ENCODE assay signal across 16 cellular contexts in the genomic region with DNA sequence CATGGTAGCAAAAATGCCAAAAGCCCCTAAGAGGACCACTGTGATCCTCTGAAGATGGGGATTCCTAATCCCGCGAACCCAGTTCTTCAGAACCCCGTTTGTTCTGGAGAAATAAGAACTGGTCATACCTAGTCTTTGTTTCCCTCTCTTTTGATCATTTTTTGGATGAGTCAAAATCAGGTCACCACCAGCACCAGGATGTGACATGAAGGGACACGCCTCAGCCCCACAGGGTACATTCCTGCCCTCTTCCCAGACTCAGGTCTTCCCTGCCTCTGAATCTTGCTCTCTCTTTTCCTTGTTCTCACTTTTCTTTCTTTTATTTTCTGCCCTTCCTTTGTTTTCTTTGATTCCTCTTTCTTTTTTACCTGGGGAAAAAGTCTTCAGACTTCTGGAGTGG. TPM values are rescaled to one million over a fixed set of nuclear protein-coding genes. Genes with fewer than 3 reads are reported as not detected.
"Had no signal": no experiment of that assay in that cellular context is flagged by ENCODE, and none has a peak within 500 bp of the region (broad histone marks: within the 10 kb centered on the region; RNA-seq: fewer than 3 reads in every experiment).

No MANE protein-coding gene starts in this region.

- ATAC-seq: left colon; naive thymus-derived CD4-positive, alpha-beta T cell; psoas muscle had no signal

- H3K4me3 Mint-ChIP-seq: activated CD4-positive, alpha-beta memory T cell treated with anti-CD3 and anti-CD28 coated beads for 36 hours; activated naive CD4-positive, alpha-beta T cell treated with anti-CD3 and anti-CD28 coated beads for 36 hours had no signal

- H3K4me1 Mint-ChIP-seq: naive thymus-derived CD4-positive, alpha-beta T cell had no signal

- H3K27me3 ChIP-seq: colonic mucosa, upper lobe of left lung had no signal

- H3K4me1 ChIP-seq: colonic mucosa, psoas muscle had no signal

- H3K9me3 Mint-ChIP-seq: activated CD4-positive, alpha-beta memory T cell treated with anti-CD3 and anti-CD28 coated beads for 36 hours; activated naive CD4-positive, alpha-beta T cell treated with anti-CD3 and anti-CD28 coated beads for 36 hours had no signal

- H3K36me3 ChIP-seq: colonic mucosa, upper lobe of left lung had no signal

- H3K36me3 Mint-ChIP-seq: activated CD4-positive, alpha-beta memory T cell treated with anti-CD3 and anti-CD28 coated beads for 36 hours; naive thymus-derived CD4-positive, alpha-beta T cell had no signal

- H3K4me3 ChIP-seq: colonic mucosa, lung, psoas muscle, upper lobe of left lung had no signal

- H3K27ac Mint-ChIP-seq: activated CD4-positive, alpha-beta memory T cell treated with anti-CD3 and anti-CD28 coated beads for 36 hours; activated naive CD4-positive, alpha-beta T cell treated with anti-CD3 and anti-CD28 coated beads for 36 hours had no signal

- DNase-seq: activated CD4-positive, alpha-beta memory T cell treated with anti-CD3 and anti-CD28 coated beads for 36 hours; activated naive CD4-positive, alpha-beta T cell treated with anti-CD3 and anti-CD28 coated beads for 36 hours; effector CD4-positive, alpha-beta T cell; left colon; naive thymus-derived CD4-positive, alpha-beta T cell; nucleus accumbens; psoas muscle; stimulated activated CD4-positive, alpha-beta T cell treated with anti-CD3 and anti-CD28 coated beads, Interleukin-2, amount 100 ng/mL, for 24 hours; stimulated activated naive CD4-positive, alpha-beta T cell; T-helper 1 cell; upper lobe of left lung had no signal

- H3K27ac ChIP-seq: colonic mucosa, psoas muscle, upper lobe of left lung, VCaP had no signal

- H3K9me3 ChIP-seq: colonic mucosa, psoas muscle, upper lobe of left lung had no signal

RNA-seq across cellular contexts. Expression of gene ANO1, which starts 14.6 kb away (rescaled TPM):
- total RNA-seq: activated CD4-positive, alpha-beta memory T cell treated with anti-CD3 and anti-CD28 coated beads for 36 hours; activated naive CD4-positive, alpha-beta T cell treated with anti-CD3 and anti-CD28 coated beads for 36 hours; fibroblast of villous mesenchyme; mononuclear cell; naive thymus-derived CD4-positive, alpha-beta T cell had no signal
- polyA plus RNA-seq: naive thymus-derived CD4-positive, alpha-beta T cell had no signal
